Comparison of ENCODE assay signal across 13 cellular contexts in genomic region chr1:50268049-50268448, GRCh38.
DNase-seq lines count a peak whose midpoint lies in the region; ATAC-seq and TF ChIP-seq lines count a peak whose summit lies in the region.
"Had no signal": no experiment of that assay in that cellular context is flagged by ENCODE, and none has a peak within 500 bp of the region (broad histone marks: within the 10 kb centered on the region; RNA-seq: fewer than 3 reads in every experiment).

No MANE protein-coding gene starts in this region.

- ATAC-seq in heart left ventricle = no peak
- no peak for ATAC-seq in natural killer cell
- ATAC-seq: body of pancreas, lower lobe of right lung had no signal

- no peak overlapping the region for H2BK120ac ChIP-seq in neuronal stem cell (ENCODE audit: low read depth, low read length)

- H3K23ac ChIP-seq in neuronal stem cell (ENCODE audit: low read depth, low read length, poor library complexity) = no peak overlapping the region

- no peak overlapping the region for H3K4me3 Mint-ChIP-seq in natural killer cell
- H3K4me3 Mint-ChIP-seq: activated T-helper 1 cell treated with anti-CD3 and anti-CD28 coated beads, Interleukin-12 subunit alpha, Interleukin-12 subunit beta, Interleukin-2, Interleukin-4 antibody, amounts not matched to agents 30 ng/mL and 10 ng/mL and 1 ng/mL, durations not matched to agents 14 hours and 24 hours and 36 hours had no signal

- no peak overlapping the region for H4K91ac ChIP-seq in neuronal stem cell (ENCODE audit: low read depth, low read length, poor library complexity)

- H3K79me1 ChIP-seq in neuronal stem cell (ENCODE audit: low read depth, low read length) = no peaks in the 10 kb centered on the region

- H2AFZ ChIP-seq in neuronal stem cell (ENCODE audit: low read length) = no peak overlapping the region

- H3K27me3 ChIP-seq in neuronal stem cell (ENCODE audit: control insufficient read depth in 3 of 3, insufficient read depth in 3 of 3, low read depth in 1 of 3, low read length in 3 of 3) (no peaks in the 10 kb centered on the region), heart left ventricle (peaks cover 0 to 8% (median 0%) of the 10 kb centered on the region in 9 donors)
- H3K27me3 ChIP-seq: body of pancreas had no signal

- H3K27me3 Mint-ChIP-seq in natural killer cell (ENCODE audit: low read depth in 2 of 2) = peaks cover 8 to 27% of the 10 kb centered on the region in 2 donors

- no peak overlapping the region for H4K8ac ChIP-seq in neuronal stem cell (ENCODE audit: low read depth, low read length)

- H2AK5ac ChIP-seq in neuronal stem cell (ENCODE audit: low read depth, low read length) = no peak overlapping the region

- CTCF ChIA-PET in HEK293T (lab: Yijun Ruan, JAX) = no interaction called here

- H3K4me1 ChIP-seq in neuronal stem cell (ENCODE audit: control insufficient read depth in 2 of 2, insufficient read depth in 1 of 2, low read depth in 1 of 2, low read length in 2 of 2) (peaks cover 0 to 4% of the 10 kb centered on the region in 2 donors), heart left ventricle (peaks cover 0 to 16% (median 0%) of the 10 kb centered on the region in 12 donors)
- H3K4me1 ChIP-seq: body of pancreas had no signal

- no CpG with 5 or more reads among the region's 7 CpGs for WGBS in neuronal stem cell (ENCODE audit: extremely low coverage in 2 of 2, insufficient read length in 2 of 2, insufficient replicate concordance in 1 of 2), 2 donors
- 52 to 58% (median 54%) methylated on average over 7 of the region's 7 CpGs for WGBS in heart left ventricle, 4 donors

- no peak overlapping the region for H3K18ac ChIP-seq in neuronal stem cell (ENCODE audit: low read length)

- peak; percentile 28 for DNase-seq in HEK293T (ENCODE audit: extremely low spot score)
- DNase-seq in NCI-H460 (ENCODE audit: extremely low read depth, low read depth) = peak; percentile 22
- peak; percentile 5 for DNase-seq in dermis blood vessel endothelial cell
- peak; percentile 68 for DNase-seq in neuronal stem cell (ENCODE audit: low spot score)
- no peak for DNase-seq in heart left ventricle
- no peak for DNase-seq in natural killer cell
- no peak for DNase-seq in NOMO-1 treated with DMSO at 0.1 percent for 48 hours (lab: John Stamatoyannopoulos, UW; ENCODE audit: unreplicated experiment)
- DNase-seq: body of pancreas, lower lobe of right lung, NCI-H1417, NCI-H510A, SIG-M5 had no signal

- no peak overlapping the region for H3K4me2 ChIP-seq in neuronal stem cell (ENCODE audit: insufficient read depth, low read length, poor library complexity, severe bottlenecking)

- no peaks in the 10 kb centered on the region for H3K36me3 Mint-ChIP-seq in natural killer cell

- no peak overlapping the region for H3K4ac ChIP-seq in neuronal stem cell (ENCODE audit: low read length)

- no peak overlapping the region for H3K4me3 ChIP-seq in neuronal stem cell (ENCODE audit: low read length in 2 of 2)
- H3K4me3 ChIP-seq in heart left ventricle = no peak overlapping the region
- H3K4me3 ChIP-seq: body of pancreas, lower lobe of right lung had no signal

- intact Hi-C loops in heart left ventricle (cut with DNase I) (no loop called here), natural killer cell (cut with micrococcal nuclease) (no loop called here)

- no peak overlapping the region for H3K9ac ChIP-seq in neuronal stem cell (ENCODE audit: low read depth, low read length, poor library complexity)

- H2BK15ac ChIP-seq in neuronal stem cell (ENCODE audit: low read length) = no peak overlapping the region

- POLR2A ChIA-PET in HEK293T (lab: Yijun Ruan, JAX) = no interaction called here

- no peak overlapping the region for H3K14ac ChIP-seq in neuronal stem cell (ENCODE audit: low read length)

- no peak overlapping the region for H3K27ac Mint-ChIP-seq in natural killer cell
- H3K27ac Mint-ChIP-seq: activated T-helper 1 cell treated with anti-CD3 and anti-CD28 coated beads, Interleukin-12 subunit alpha, Interleukin-12 subunit beta, Interleukin-2, Interleukin-4 antibody, amounts not matched to agents 30 ng/mL and 10 ng/mL and 1 ng/mL, durations not matched to agents 14 hours and 24 hours and 36 hours had no signal

- H3K27ac ChIP-seq in neuronal stem cell (replicated peaks; ENCODE audit: low read length) = no peak overlapping the region
- no peak overlapping the region for H3K27ac ChIP-seq in heart left ventricle
- H3K27ac ChIP-seq: body of pancreas, lower lobe of right lung had no signal

- no peak for TF ChIP-seq CTCF in heart left ventricle (IDR thresholded peaks at IDR 0.05)
- no peak for TF ChIP-seq CTCF in natural killer cell (IDR thresholded peaks at IDR 0.05)

- TF ChIP-seq POLR2A in heart left ventricle (IDR thresholded peaks at IDR 0.05) = no peak

- no peaks in the 10 kb centered on the region for H3K9me3 ChIP-seq in neuronal stem cell (replicated peaks in 1 of 2; ENCODE audit: control insufficient read depth in 2 of 2, insufficient read depth in 1 of 2, low read depth in 1 of 2, low read length in 2 of 2)
- no peaks in the 10 kb centered on the region for H3K9me3 ChIP-seq in heart left ventricle
- H3K9me3 ChIP-seq: body of pancreas, lower lobe of right lung had no signal

- H3K36me3 ChIP-seq in neuronal stem cell (replicated peaks in 1 of 2; ENCODE audit: control insufficient read depth in 2 of 2, insufficient read depth in 2 of 2, low read length in 2 of 2) = no peaks in the 10 kb centered on the region
- no peaks in the 10 kb centered on the region for H3K36me3 ChIP-seq in heart left ventricle
- H3K36me3 ChIP-seq: lower lobe of right lung had no signal

- no peaks in the 10 kb centered on the region for H3K4me1 Mint-ChIP-seq in natural killer cell

- H2BK12ac ChIP-seq in neuronal stem cell (ENCODE audit: low read length) = no peak overlapping the region

- H3K9me3 Mint-ChIP-seq in natural killer cell = no peaks in the 10 kb centered on the region
- H3K9me3 Mint-ChIP-seq: activated T-helper 1 cell treated with anti-CD3 and anti-CD28 coated beads, Interleukin-12 subunit alpha, Interleukin-12 subunit beta, Interleukin-2, Interleukin-4 antibody, amounts not matched to agents 30 ng/mL and 10 ng/mL and 1 ng/mL, durations not matched to agents 14 hours and 24 hours and 36 hours had no signal

- no peak overlapping the region for H2BK5ac ChIP-seq in neuronal stem cell (ENCODE audit: low read length)

TF ChIP-seq in HEK293T, 16 proteins besides CTCF, POLR2A, EP300 and RAD21:
- no peak for TF ChIP-seq FOXM1 (IDR thresholded peaks at IDR 0.05; ENCODE audit: borderline replicate concordance)
- TF ChIP-seq ELF4 (IDR thresholded peaks at IDR 0.05) = no peak
- no peak for TF ChIP-seq LEF1 (IDR thresholded peaks at IDR 0.05; ENCODE audit: borderline replicate concordance)
- TF ChIP-seq ARNT (IDR thresholded peaks at IDR 0.05) = no peak
- TF ChIP-seq HDGF (IDR thresholded peaks at IDR 0.05; ENCODE audit: borderline replicate concordance) = no peak
- TF ChIP-seq FOXK2 (IDR thresholded peaks at IDR 0.05) = no peak

Comparison
In these comparisons a context has a peak if more than half of its experiments do, and no peak if none do; other contexts are left out.
1. DNase-seq: peak in HEK293T (single experiment), NCI-H460 (single experiment), dermis blood vessel endothelial cell (single experiment) and neuronal stem cell (single experiment); none in heart left ventricle (0 of 5), natural killer cell (single experiment) and NOMO-1 treated with DMSO at 0.1 percent for 48 hours (single experiment).